12 cellular contexts compared by ENCODE assay signal in the genomic region with DNA sequence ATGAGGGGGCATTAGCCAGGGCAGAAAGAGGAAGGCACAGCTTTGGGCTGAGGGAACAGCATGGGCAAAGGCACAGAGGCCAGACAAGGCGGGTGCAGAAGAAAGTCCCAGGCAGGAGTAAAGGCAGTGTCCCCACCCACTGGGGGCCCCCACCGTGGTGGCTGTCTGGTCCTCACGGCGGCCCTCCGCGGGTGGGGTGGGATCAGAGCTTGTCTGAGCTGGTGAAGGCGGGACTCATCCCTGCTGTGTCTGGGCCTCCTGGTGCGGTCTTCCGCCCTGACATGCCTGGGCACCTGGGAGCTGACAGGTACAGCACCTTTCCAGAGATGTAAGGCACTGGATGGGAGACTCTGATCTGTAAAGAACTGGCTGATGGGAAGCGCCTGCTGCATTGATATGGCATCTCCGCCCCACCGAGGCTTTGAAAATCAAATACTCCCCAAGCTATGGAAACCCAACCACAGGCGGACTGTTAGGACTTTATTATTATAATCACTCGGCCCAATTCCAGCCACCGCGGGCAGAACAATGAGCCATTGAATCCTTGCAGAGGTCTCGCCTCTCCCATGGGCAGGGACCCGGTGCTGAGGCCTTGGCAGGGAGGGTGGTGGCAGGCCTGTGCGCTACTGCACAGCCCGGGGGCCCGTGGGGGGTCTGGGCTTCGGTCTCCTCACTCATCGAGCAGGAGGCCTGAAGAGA. TPM values are rescaled to one million over a fixed set of nuclear protein-coding genes. Genes with fewer than 3 reads are reported as not detected.
DNase-seq lines count a peak whose midpoint lies in the region; ATAC-seq lines count a peak whose summit lies in the region.
"Had no signal": no experiment of that assay in that cellular context is flagged by ENCODE, and none has a peak within 500 bp of the region (broad histone marks: within the 10 kb centered on the region; RNA-seq: fewer than 3 reads in every experiment).

No MANE protein-coding gene starts in this region.

- peak; percentile 18 for DNase-seq in activated T-cell treated with anti-CD3 and anti-CD28 coated beads, Interleukin-2, amount 50 U/mL, for 24 hours
- DNase-seq in activated T-cell treated with anti-CD3 and anti-CD28 coated beads for 4 hours (no peak), astrocyte of the hippocampus (ENCODE audit: low read depth, low spot score) (peak; percentile 77), left lobe of liver (ENCODE audit: low spot score) (peak; percentile 40), superior temporal gyrus (ENCODE audit: extremely low spot score) (peak; percentile 68), NCI-H2196 (lab: John Stamatoyannopoulos, UW; ENCODE audit: unreplicated experiment) (no peak), OCI-M2 (lab: John Stamatoyannopoulos, UW; ENCODE audit: unreplicated experiment) (no peak)
- no peak for DNase-seq in activated CD4-positive, alpha-beta memory T cell treated with anti-CD3 and anti-CD28 coated beads for 36 hours
- DNase-seq: activated CD4-positive, alpha-beta T cell treated with anti-CD3 and anti-CD28 coated beads, Interleukin-2, amount 10 ng/mL, durations not matched to agents 7 days and 5 days; amniotic stem cell; NCI-H1930; SHP77 had no signal

- CTCF ChIA-PET in activated CD4-positive, alpha-beta memory T cell treated with anti-CD3 and anti-CD28 coated beads for 36 hours (lab: Charles Lee): interaction anchor here (0.8 kb wide), 1 partner anchor 112 kb away, joined by 3 read pairs; no protein-coding TSS in a partner anchor

- no peaks in the 10 kb centered on the region for H3K36me3 Mint-ChIP-seq in activated T-cell treated with anti-CD3 and anti-CD28 coated beads, Interleukin-2, amount 50 U/mL, for 24 hours (ENCODE audit: low read depth)
- H3K36me3 Mint-ChIP-seq in activated CD4-positive, alpha-beta memory T cell treated with anti-CD3 and anti-CD28 coated beads for 36 hours: no peaks in the 10 kb centered on the region

- POLR2A ChIA-PET in activated CD4-positive, alpha-beta memory T cell treated with anti-CD3 and anti-CD28 coated beads for 36 hours (lab: Charles Lee): no interaction called here

- H3K4me1 Mint-ChIP-seq in activated T-cell treated with anti-CD3 and anti-CD28 coated beads, Interleukin-2, amount 50 U/mL, for 24 hours (ENCODE audit: low read depth): peaks cover 9% of the 10 kb centered on the region
- H3K4me1 Mint-ChIP-seq in activated CD4-positive, alpha-beta memory T cell treated with anti-CD3 and anti-CD28 coated beads for 36 hours (ENCODE audit: low read depth): peaks cover under 1% of the 10 kb centered on the region

- peak overlapping the region; percentile 29 for H3K27ac Mint-ChIP-seq in activated T-cell treated with anti-CD3 and anti-CD28 coated beads, Interleukin-2, amount 50 U/mL, for 24 hours
- H3K27ac Mint-ChIP-seq in activated CD4-positive, alpha-beta memory T cell treated with anti-CD3 and anti-CD28 coated beads for 36 hours: no peak overlapping the region
- H3K27ac Mint-ChIP-seq: activated CD4-positive, alpha-beta T cell treated with anti-CD3 and anti-CD28 coated beads, Interleukin-2, amount 10 ng/mL, durations not matched to agents 7 days and 5 days had no signal

- no peak overlapping the region for H3K4me3 Mint-ChIP-seq in activated T-cell treated with anti-CD3 and anti-CD28 coated beads, Interleukin-2, amount 50 U/mL, for 24 hours
- no peak overlapping the region for H3K4me3 Mint-ChIP-seq in activated CD4-positive, alpha-beta memory T cell treated with anti-CD3 and anti-CD28 coated beads for 36 hours
- H3K4me3 Mint-ChIP-seq: activated CD4-positive, alpha-beta T cell treated with anti-CD3 and anti-CD28 coated beads, Interleukin-2, amount 10 ng/mL, durations not matched to agents 7 days and 5 days had no signal

- no peak for ATAC-seq in left lobe of liver

- H3K27me3 Mint-ChIP-seq in activated T-cell treated with anti-CD3 and anti-CD28 coated beads, Interleukin-2, amount 50 U/mL, for 24 hours: no peaks in the 10 kb centered on the region
- no peaks in the 10 kb centered on the region for H3K27me3 Mint-ChIP-seq in activated CD4-positive, alpha-beta memory T cell treated with anti-CD3 and anti-CD28 coated beads for 36 hours
- H3K27me3 Mint-ChIP-seq: activated CD4-positive, alpha-beta T cell treated with anti-CD3 and anti-CD28 coated beads, Interleukin-2, amount 10 ng/mL, durations not matched to agents 7 days and 5 days had no signal

- H3K9me3 Mint-ChIP-seq in activated T-cell treated with anti-CD3 and anti-CD28 coated beads, Interleukin-2, amount 50 U/mL, for 24 hours: no peaks in the 10 kb centered on the region
- H3K9me3 Mint-ChIP-seq in activated CD4-positive, alpha-beta memory T cell treated with anti-CD3 and anti-CD28 coated beads for 36 hours: no peaks in the 10 kb centered on the region
- H3K9me3 Mint-ChIP-seq: activated CD4-positive, alpha-beta T cell treated with anti-CD3 and anti-CD28 coated beads, Interleukin-2, amount 10 ng/mL, durations not matched to agents 7 days and 5 days had no signal

- intact Hi-C loops in activated CD4-positive, alpha-beta memory T cell treated with anti-CD3 and anti-CD28 coated beads for 36 hours (cut with micrococcal nuclease): no loop called here

RNA-seq across cellular contexts. Expression of gene GNB1L, which starts 14.2 kb away (rescaled TPM):
- 4.3 TPM for total RNA-seq in left lobe of liver
- 10 to 100 TPM; 11.3 to 12.3 TPM for total RNA-seq in activated CD4-positive, alpha-beta memory T cell treated with anti-CD3 and anti-CD28 coated beads for 36 hours

RNA-seq across cellular contexts. Expression of gene RTL10, which starts 14.2 kb away (rescaled TPM):
- 9.4 TPM for total RNA-seq in left lobe of liver
- 10 to 100 TPM; 11.5 to 13.5 TPM for total RNA-seq in activated CD4-positive, alpha-beta memory T cell treated with anti-CD3 and anti-CD28 coated beads for 36 hours

Comparison
In these comparisons a context has a peak if more than half of its experiments do, and no peak if none do; other contexts are left out.
1. DNase-seq: peak in activated T-cell treated with anti-CD3 and anti-CD28 coated beads, Interleukin-2, amount 50 U/mL, for 24 hours (single experiment), astrocyte of the hippocampus (single experiment), left lobe of liver (single experiment) and superior temporal gyrus (single experiment); none in activated T-cell treated with anti-CD3 and anti-CD28 coated beads for 4 hours (single experiment), NCI-H2196 (single experiment), OCI-M2 (single experiment) and activated CD4-positive, alpha-beta memory T cell treated with anti-CD3 and anti-CD28 coated beads for 36 hours (single experiment).